Comparison of ENCODE assay signal across 28 cellular contexts in the genomic region with DNA sequence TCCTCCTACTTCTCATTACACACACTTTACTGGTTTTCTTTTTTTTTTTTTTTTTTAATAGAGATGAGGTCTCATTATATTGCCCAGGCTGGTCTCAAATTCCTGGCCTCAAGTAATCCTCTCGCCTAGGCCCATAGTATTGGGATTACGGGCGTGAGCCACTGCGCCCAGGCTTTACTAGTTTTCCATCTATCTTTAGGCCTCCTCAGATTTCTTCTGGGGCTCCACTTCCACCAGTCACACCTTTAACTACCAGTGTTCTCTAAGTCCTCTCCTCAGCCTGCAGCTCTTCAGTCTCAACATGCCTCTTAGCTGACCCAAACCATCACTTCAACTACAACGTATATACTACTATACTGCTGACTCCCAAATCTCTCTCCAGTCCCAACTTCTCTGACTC. TPM values are rescaled to one million over a fixed set of nuclear protein-coding genes. Genes with fewer than 3 reads are reported as not detected.
"Had no signal": no experiment of that assay in that cellular context is flagged by ENCODE, and none has a peak within 500 bp of the region (broad histone marks: within the 10 kb centered on the region; RNA-seq: fewer than 3 reads in every experiment).

No MANE protein-coding gene starts in this region.

- H3K4me3 ChIP-seq: breast epithelium, esophagus muscularis mucosa, heart right ventricle, skin epidermis, stomach, thyroid gland had no signal

- DNase-seq: activated CD4-positive, alpha-beta memory T cell treated with anti-CD3 and anti-CD28 coated beads, Interleukin-2, amount 10 ng/mL, durations not matched to agents 7 days and 5 days; activated CD4-positive, alpha-beta T cell treated with anti-CD3 and anti-CD28 coated beads for 1 hour; activated CD4-positive, alpha-beta T cell treated with anti-CD3 and anti-CD28 coated beads, Interleukin-2, amount 10 ng/mL, durations not matched to agents 7 days and 5 days; activated CD8-positive, alpha-beta memory T cell treated with anti-CD3 and anti-CD28 coated beads, Interleukin-2, amount 10 ng/mL, durations not matched to agents 7 days and 5 days; central memory CD4-positive, alpha-beta T cell; foreskin keratinocyte; heart right ventricle; stimulated activated CD4-positive, alpha-beta T cell treated with anti-CD3 and anti-CD28 coated beads, Interleukin-12 subunit alpha, Interleukin-12 subunit beta, amount 100 ng/mL, for 4 hours; stimulated activated CD4-positive, alpha-beta T cell treated with anti-CD3 and anti-CD28 coated beads, Interleukin-4, amount 100 ng/mL, for 1 hour; stomach; T-helper 2 cell; thyroid gland had no signal

- H3K36me3 ChIP-seq: breast epithelium, thyroid gland had no signal

- ATAC-seq: activated CD8-positive, alpha-beta memory T cell treated with anti-CD3 and anti-CD28 coated beads, Interleukin-2, amount 10 ng/mL, durations not matched to agents 7 days and 5 days; activated naive CD4-positive, alpha-beta T cell treated with anti-CD3 and anti-CD28 coated beads, Interleukin-2, amount 50 U/mL, for 72 hours; foreskin keratinocyte; heart right ventricle; natural killer cell treated with Interleukin-12 subunit alpha and Interleukin-12 subunit beta and Interleukin-15 and Interleukin-18, amount 100 ng/mL, for 72 hours; sciatic nerve; stimulated activated memory B cell treated with anti-CD40 and anti-IgM and Interleukin-4, amounts not matched to agents 10 μg/mL and 1 μg/mL and 100 μg/mL, for 72 hours had no signal

- H3K27me3 ChIP-seq: breast epithelium, esophagus muscularis mucosa, foreskin keratinocyte, heart right ventricle, stomach, thyroid gland had no signal

- H3K9me3 ChIP-seq: breast epithelium, esophagus muscularis mucosa, heart right ventricle, stomach, thyroid gland had no signal

- H3K4me1 Mint-ChIP-seq: activated CD8-positive, alpha-beta memory T cell treated with anti-CD3 and anti-CD28 coated beads, Interleukin-2, amount 10 ng/mL, durations not matched to agents 7 days and 5 days had no signal

- H3K36me3 Mint-ChIP-seq: natural killer cell treated with Interleukin-12 subunit alpha and Interleukin-12 subunit beta and Interleukin-15 and Interleukin-18, amount 100 ng/mL, for 72 hours had no signal

- H3K4me3 Mint-ChIP-seq: activated CD4-positive, alpha-beta memory T cell treated with anti-CD3 and anti-CD28 coated beads, Interleukin-2, amount 10 ng/mL, durations not matched to agents 7 days and 5 days; activated CD4-positive, alpha-beta T cell treated with anti-CD3 and anti-CD28 coated beads, Interleukin-2, amount 10 ng/mL, durations not matched to agents 7 days and 5 days; activated CD8-positive, alpha-beta memory T cell treated with anti-CD3 and anti-CD28 coated beads, Interleukin-2, amount 10 ng/mL, durations not matched to agents 7 days and 5 days; dendritic cell treated with granulocyte-macrophage colony-stimulating factor and Interleukin-4, amounts not matched to agents 40 ng/mL and 50 ng/mL, for 4 days; natural killer cell treated with Interleukin-12 subunit alpha and Interleukin-12 subunit beta and Interleukin-15 and Interleukin-18, amount 100 ng/mL, for 72 hours; stimulated activated memory B cell treated with anti-CD40 and anti-IgM and Interleukin-4, amounts not matched to agents 10 μg/mL and 1 μg/mL and 100 μg/mL, for 72 hours had no signal

- H3K27ac Mint-ChIP-seq: activated CD4-positive, alpha-beta memory T cell treated with anti-CD3 and anti-CD28 coated beads, Interleukin-2, amount 10 ng/mL, durations not matched to agents 7 days and 5 days; activated CD4-positive, alpha-beta T cell treated with anti-CD3 and anti-CD28 coated beads, Interleukin-2, amount 10 ng/mL, durations not matched to agents 7 days and 5 days; activated CD8-positive, alpha-beta memory T cell treated with anti-CD3 and anti-CD28 coated beads, Interleukin-2, amount 10 ng/mL, durations not matched to agents 7 days and 5 days; activated naive CD4-positive, alpha-beta T cell treated with anti-CD3 and anti-CD28 coated beads, Interleukin-2, amount 50 U/mL, for 72 hours; activated T-helper 2 cell treated with anti-CD3 and anti-CD28 coated beads, Interferon-gamma antibody, Interleukin-2, Interleukin-4, amounts not matched to agents 10 μg/mL and 5 μg/mL and 100 μg/mL, durations not matched to agents 14 hours and 24 hours and 36 hours; dendritic cell treated with granulocyte-macrophage colony-stimulating factor and Interleukin-4, amounts not matched to agents 40 ng/mL and 50 ng/mL, for 4 days; stimulated activated memory B cell treated with anti-CD40 and anti-IgM and Interleukin-4, amounts not matched to agents 10 μg/mL and 1 μg/mL and 100 μg/mL, for 72 hours had no signal

- H3K27me3 Mint-ChIP-seq: activated CD4-positive, alpha-beta memory T cell treated with anti-CD3 and anti-CD28 coated beads, Interleukin-2, amount 10 ng/mL, durations not matched to agents 7 days and 5 days; activated CD4-positive, alpha-beta T cell treated with anti-CD3 and anti-CD28 coated beads, Interleukin-2, amount 10 ng/mL, durations not matched to agents 7 days and 5 days; activated CD8-positive, alpha-beta memory T cell treated with anti-CD3 and anti-CD28 coated beads, Interleukin-2, amount 10 ng/mL, durations not matched to agents 7 days and 5 days; dendritic cell treated with granulocyte-macrophage colony-stimulating factor and Interleukin-4, amounts not matched to agents 40 ng/mL and 50 ng/mL, for 4 days; natural killer cell treated with Interleukin-12 subunit alpha and Interleukin-12 subunit beta and Interleukin-15 and Interleukin-18, amount 100 ng/mL, for 72 hours; stimulated activated memory B cell treated with anti-CD40 and anti-IgM and Interleukin-4, amounts not matched to agents 10 μg/mL and 1 μg/mL and 100 μg/mL, for 72 hours had no signal

- H3K9me3 Mint-ChIP-seq: activated CD4-positive, alpha-beta memory T cell treated with anti-CD3 and anti-CD28 coated beads, Interleukin-2, amount 10 ng/mL, durations not matched to agents 7 days and 5 days; activated CD4-positive, alpha-beta T cell treated with anti-CD3 and anti-CD28 coated beads, Interleukin-2, amount 10 ng/mL, durations not matched to agents 7 days and 5 days; activated naive CD4-positive, alpha-beta T cell treated with anti-CD3 and anti-CD28 coated beads, Interleukin-2, amount 50 U/mL, for 72 hours; activated T-helper 2 cell treated with anti-CD3 and anti-CD28 coated beads, Interferon-gamma antibody, Interleukin-2, Interleukin-4, amounts not matched to agents 10 μg/mL and 5 μg/mL and 100 μg/mL, durations not matched to agents 14 hours and 24 hours and 36 hours; dendritic cell treated with granulocyte-macrophage colony-stimulating factor and Interleukin-4, amounts not matched to agents 40 ng/mL and 50 ng/mL, for 4 days; natural killer cell treated with Interleukin-12 subunit alpha and Interleukin-12 subunit beta and Interleukin-15 and Interleukin-18, amount 100 ng/mL, for 72 hours; stimulated activated memory B cell treated with anti-CD40 and anti-IgM and Interleukin-4, amounts not matched to agents 10 μg/mL and 1 μg/mL and 100 μg/mL, for 72 hours had no signal

- H3K27ac ChIP-seq: breast epithelium, esophagus muscularis mucosa, foreskin keratinocyte, heart right ventricle, skin epidermis, stomach, thyroid gland had no signal

- H3K4me1 ChIP-seq: breast epithelium, foreskin keratinocyte had no signal

RNA-seq across cellular contexts. Expression of a gene that starts 14.1 kb away (rescaled TPM):
- total RNA-seq: activated CD4-positive, alpha-beta memory T cell treated with anti-CD3 and anti-CD28 coated beads, Interleukin-2, amount 10 ng/mL, durations not matched to agents 7 days and 5 days; activated CD4-positive, alpha-beta T cell treated with anti-CD3 and anti-CD28 coated beads, Interleukin-2, amount 10 ng/mL, durations not matched to agents 7 days and 5 days; activated CD8-positive, alpha-beta memory T cell treated with anti-CD3 and anti-CD28 coated beads, Interleukin-2, amount 10 ng/mL, durations not matched to agents 7 days and 5 days; activated naive CD4-positive, alpha-beta T cell treated with anti-CD3 and anti-CD28 coated beads, Interleukin-2, amount 50 U/mL, for 72 hours; breast epithelium; esophagus muscularis mucosa; foreskin keratinocyte; glomerular endothelial cell; kidney epithelial cell; lower leg skin; natural killer cell treated with Interleukin-12 subunit alpha and Interleukin-12 subunit beta and Interleukin-15 and Interleukin-18, amount 100 ng/mL, for 72 hours; omental fat pad; posterior vena cava; renal cortical epithelial cell; sciatic nerve; ureter had no signal
- polyA plus RNA-seq: foreskin keratinocyte, stomach had no signal

RNA-seq across cellular contexts. Expression of a gene that starts 34.6 kb away (rescaled TPM):
- total RNA-seq: activated CD4-positive, alpha-beta T cell treated with anti-CD3 and anti-CD28 coated beads, Interleukin-2, amount 10 ng/mL, durations not matched to agents 7 days and 5 days; breast epithelium; esophagus muscularis mucosa; foreskin keratinocyte; glomerular endothelial cell; lower leg skin; posterior vena cava; sciatic nerve; stomach; thyroid gland had no signal
- polyA plus RNA-seq: stomach had no signal

RNA-seq across cellular contexts. Expression of a gene that starts 59.2 kb away (rescaled TPM):
- total RNA-seq: foreskin keratinocyte, renal cortical epithelial cell had no signal
